In the genomic region with DNA sequence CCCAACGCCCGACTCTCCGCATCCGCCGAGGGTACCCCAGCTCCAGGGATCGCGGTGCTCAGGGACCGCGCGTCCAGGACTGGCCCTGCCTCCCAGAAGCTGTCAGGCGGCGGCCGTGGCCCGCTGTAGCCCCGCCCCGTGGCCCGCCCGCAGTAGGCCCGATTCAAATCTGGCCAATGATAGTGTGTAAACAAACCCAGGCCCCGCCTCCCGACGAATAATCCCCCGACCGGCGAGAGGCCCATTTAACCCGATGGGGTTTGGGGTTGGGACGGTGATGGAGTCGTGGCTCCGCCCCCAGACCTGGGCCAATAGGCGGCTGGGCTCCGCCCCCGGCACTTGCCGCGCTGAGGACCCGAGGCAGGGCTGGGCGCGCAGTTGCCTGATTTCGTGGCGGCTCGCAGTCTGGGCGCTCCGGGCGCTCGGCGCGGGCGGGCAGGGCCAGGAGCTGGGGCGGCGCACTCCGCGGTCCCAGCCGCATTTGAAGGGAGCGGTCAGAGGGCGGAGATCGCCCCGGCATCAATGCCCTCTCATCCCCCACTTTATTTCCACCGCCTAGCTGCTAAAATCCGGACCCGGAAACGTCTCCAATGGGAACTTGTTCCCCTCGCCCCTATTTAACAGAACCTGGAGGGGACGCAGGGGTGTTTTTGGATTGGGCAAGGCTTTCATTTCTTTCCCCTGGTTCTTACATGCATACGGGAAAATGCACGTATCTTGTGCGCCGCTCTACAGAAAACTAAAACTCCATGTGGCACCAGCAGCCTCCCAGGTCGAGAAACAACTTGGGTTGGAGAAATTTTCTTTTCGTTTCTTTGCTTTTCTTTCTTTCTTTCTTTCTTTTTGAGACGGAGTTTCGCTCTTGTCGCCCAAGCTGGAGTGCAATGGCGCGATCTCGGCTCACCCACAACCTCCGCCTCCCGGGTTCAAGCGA, we compare ENCODE assay signal across 1 cellular context.
A peak's percentile ranks its signal among the peaks of the same experiment; 100 is the strongest.
TF ChIP-seq lines count a peak whose summit lies in the region.

No MANE protein-coding gene starts in this region.

TF ChIP-seq in K562, 482 proteins besides CTCF, POLR2A, EP300 and RAD21 (continued from another document and continues in another):
- TF ChIP-seq, protein P1, sequence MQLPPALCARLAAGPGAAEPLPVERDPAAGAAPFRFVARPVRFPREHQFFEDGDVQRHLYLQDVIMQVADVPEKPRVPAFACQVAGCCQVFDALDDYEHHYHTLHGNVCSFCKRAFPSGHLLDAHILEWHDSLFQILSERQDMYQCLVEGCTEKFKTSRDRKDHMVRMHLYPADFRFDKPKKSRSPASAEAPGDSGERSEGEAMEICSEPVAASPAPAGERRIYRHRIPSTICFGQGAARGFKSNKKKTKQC (CRISPR knock-in tag; IDR thresholded peaks at IDR 0.05): peak; percentile 97
- TF ChIP-seq RBFOX2 (IDR thresholded peaks at IDR 0.05; ENCODE audit: low read depth, low read length) (peak; percentile 98), MEF2A (IDR thresholded peaks at IDR 0.05; ENCODE audit: control insufficient read depth, low read depth, low read length) (peak; percentile 14; the same call in 1 of the 2 replicates), CBX5 (IDR thresholded peaks at IDR 0.05; ENCODE audit: borderline replicate concordance, low read depth) (0 out of 2 replicates have a peak, but pooled peaks have one; percentile 51), FOXM1 (IDR thresholded peaks at IDR 0.05; ENCODE audit: low read depth) (peak; percentile 79), FOXM1 (CRISPR knock-in tag; IDR thresholded peaks at IDR 0.05; ENCODE audit: low read depth) (peak; percentile 31; the same call in 1 of the 2 replicates), L3MBTL2 (IDR thresholded peaks at IDR 0.05) (peak; percentile 30), SRF (CRISPR knock-in tag; IDR thresholded peaks at IDR 0.05) (no peak; a peak in 1 of 4 replicates), ATF7 (IDR thresholded peaks at IDR 0.05) (peak; percentile 83), HNRNPL (IDR thresholded peaks at IDR 0.05; ENCODE audit: low read depth, low read length) (no peak), ZNF263 (CRISPR knock-in tag; IDR thresholded peaks at IDR 0.05; ENCODE audit: borderline replicate concordance) (peak; percentile 47; the same call in 1 of the 2 replicates), KDM1A (IDR thresholded peaks at IDR 0.05) (peak; percentile 79 to 89), MCM3 (IDR thresholded peaks at IDR 0.05) (no peak), ZNF12 (CRISPR knock-in tag; IDR thresholded peaks at IDR 0.05) (peak; percentile 67; the same call in 1 of the 2 replicates), CCNT2 (IDR thresholded peaks at IDR 0.05; ENCODE audit: borderline replicate concordance, extremely low read depth, insufficient read length, low read depth, low read length) (peak; percentile 91), NR2C2 (CRISPR knock-in tag; IDR thresholded peaks at IDR 0.05) (no peak; the same call in 1 of the 2 replicates), NR2C2 (tag; IDR thresholded peaks at IDR 0.05) (peak; percentile 76), NEUROD1 (IDR thresholded peaks at IDR 0.05; ENCODE audit: borderline replicate concordance, low read depth, low read length, partially characterized antibody) (peak; percentile 61), KAT8 (IDR thresholded peaks at IDR 0.05; ENCODE audit: low read depth) (no peak), POLR2AphosphoS5 (IDR thresholded peaks at IDR 0.05; ENCODE audit: control insufficient read depth, insufficient read depth, low read depth, low read length) (peak; percentile 60; the same call in 1 of the 2 replicates), TAF1 (IDR thresholded peaks at IDR 0.05; ENCODE audit: control insufficient read depth, extremely low read depth, insufficient read depth, low read length, severe bottlenecking) (peak; percentile 89), SIN3B (IDR thresholded peaks at IDR 0.05; ENCODE audit: low read depth) (0 out of 2 replicates have a peak, but pooled peaks have one; percentile 25), RNF2 (IDR thresholded peaks at IDR 0.05) (peak; percentile 16), FOXA3 (CRISPR knock-in tag; conservative IDR thresholded peaks at IDR 0.05 in 1 of 2, IDR thresholded peaks at IDR 0.05 in 1 of 2) (peak in 1 of 2 experiments; percentile 94; a peak in 2 of 4 replicates), NR1H2 (CRISPR knock-in tag; IDR thresholded peaks at IDR 0.05) (no peak), LEF1 (IDR thresholded peaks at IDR 0.05) (no peak; the same call in 1 of the 2 replicates), NR3C1 (CRISPR knock-in tag; IDR thresholded peaks at IDR 0.05) (no peak), MEIS2 (IDR thresholded peaks at IDR 0.05; ENCODE audit: partially characterized antibody) (peak; percentile 60), ZNF384 (IDR thresholded peaks at IDR 0.05; ENCODE audit: low read depth, low read length) (peak; percentile 82), SMARCE1 (IDR thresholded peaks at IDR 0.05) (0 out of 2 replicates have a peak, but pooled peaks have one; percentile 15), NFE2 (IDR thresholded peaks at IDR 0.05; ENCODE audit: low read depth) (peak; percentile 41; the same call in 1 of the 2 replicates), ADNP (tag; IDR thresholded peaks at IDR 0.05) (peak; percentile 68), NFYB (IDR thresholded peaks at IDR 0.05; ENCODE audit: extremely low read depth, insufficient read length) (peak; percentile 39), HMGN3 (IDR thresholded peaks at IDR 0.05; ENCODE audit: borderline replicate concordance, extremely low read depth, insufficient read length, low read depth, low read length) (peak; percentile 86), HDAC2 (IDR thresholded peaks at IDR 0.05) (no peak), SIN3A (IDR thresholded peaks at IDR 0.05; ENCODE audit: borderline replicate concordance in 2 of 2, control insufficient read depth in 1 of 2, low read depth in 2 of 2, low read length in 2 of 2) (0 out of 4 replicates have a peak, but pooled peaks of 1 of the 2 experiments have one; percentile 27), BHLHE40 (IDR thresholded peaks at IDR 0.05; ENCODE audit: low read length) (peak; percentile 65), SP1 (CRISPR knock-in tag; IDR thresholded peaks at IDR 0.05) (peak; percentile 96), TAL1 (IDR thresholded peaks at IDR 0.05) (no peak)
- TF ChIP-seq, protein P2, sequence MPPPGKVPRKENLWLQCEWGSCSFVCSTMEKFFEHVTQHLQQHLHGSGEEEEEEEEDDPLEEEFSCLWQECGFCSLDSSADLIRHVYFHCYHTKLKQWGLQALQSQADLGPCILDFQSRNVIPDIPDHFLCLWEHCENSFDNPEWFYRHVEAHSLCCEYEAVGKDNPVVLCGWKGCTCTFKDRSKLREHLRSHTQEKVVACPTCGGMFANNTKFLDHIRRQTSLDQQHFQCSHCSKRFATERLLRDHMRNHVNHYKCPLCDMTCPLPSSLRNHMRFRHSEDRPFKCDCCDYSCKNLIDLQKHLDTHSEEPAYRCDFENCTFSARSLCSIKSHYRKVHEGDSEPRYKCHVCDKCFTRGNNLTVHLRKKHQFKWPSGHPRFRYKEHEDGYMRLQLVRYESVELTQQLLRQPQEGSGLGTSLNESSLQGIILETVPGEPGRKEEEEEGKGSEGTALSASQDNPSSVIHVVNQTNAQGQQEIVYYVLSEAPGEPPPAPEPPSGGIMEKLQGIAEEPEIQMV (tag; conservative IDR thresholded peaks at IDR 0.05; ENCODE audit: low read depth): peak; percentile 100
- TF ChIP-seq, protein P3, sequence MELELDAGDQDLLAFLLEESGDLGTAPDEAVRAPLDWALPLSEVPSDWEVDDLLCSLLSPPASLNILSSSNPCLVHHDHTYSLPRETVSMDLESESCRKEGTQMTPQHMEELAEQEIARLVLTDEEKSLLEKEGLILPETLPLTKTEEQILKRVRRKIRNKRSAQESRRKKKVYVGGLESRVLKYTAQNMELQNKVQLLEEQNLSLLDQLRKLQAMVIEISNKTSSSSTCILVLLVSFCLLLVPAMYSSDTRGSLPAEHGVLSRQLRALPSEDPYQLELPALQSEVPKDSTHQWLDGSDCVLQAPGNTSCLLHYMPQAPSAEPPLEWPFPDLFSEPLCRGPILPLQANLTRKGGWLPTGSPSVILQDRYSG (tag; conservative IDR thresholded peaks at IDR 0.05; ENCODE audit: low read depth): no peak
- TF ChIP-seq, protein P4, sequence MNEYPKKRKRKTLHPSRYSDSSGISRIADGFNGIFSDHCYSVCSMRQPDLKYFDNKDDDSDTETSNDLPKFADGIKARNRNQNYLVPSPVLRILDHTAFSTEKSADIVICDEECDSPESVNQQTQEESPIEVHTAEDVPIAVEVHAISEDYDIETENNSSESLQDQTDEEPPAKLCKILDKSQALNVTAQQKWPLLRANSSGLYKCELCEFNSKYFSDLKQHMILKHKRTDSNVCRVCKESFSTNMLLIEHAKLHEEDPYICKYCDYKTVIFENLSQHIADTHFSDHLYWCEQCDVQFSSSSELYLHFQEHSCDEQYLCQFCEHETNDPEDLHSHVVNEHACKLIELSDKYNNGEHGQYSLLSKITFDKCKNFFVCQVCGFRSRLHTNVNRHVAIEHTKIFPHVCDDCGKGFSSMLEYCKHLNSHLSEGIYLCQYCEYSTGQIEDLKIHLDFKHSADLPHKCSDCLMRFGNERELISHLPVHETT (CRISPR knock-in tag; conservative IDR thresholded peaks at IDR 0.05 in 1 of 2, IDR thresholded peaks at IDR 0.05 in 1 of 2): peak in 1 of 2 experiments; percentile 64; a peak in 2 of 4 replicates
- TF ChIP-seq, protein P5, sequence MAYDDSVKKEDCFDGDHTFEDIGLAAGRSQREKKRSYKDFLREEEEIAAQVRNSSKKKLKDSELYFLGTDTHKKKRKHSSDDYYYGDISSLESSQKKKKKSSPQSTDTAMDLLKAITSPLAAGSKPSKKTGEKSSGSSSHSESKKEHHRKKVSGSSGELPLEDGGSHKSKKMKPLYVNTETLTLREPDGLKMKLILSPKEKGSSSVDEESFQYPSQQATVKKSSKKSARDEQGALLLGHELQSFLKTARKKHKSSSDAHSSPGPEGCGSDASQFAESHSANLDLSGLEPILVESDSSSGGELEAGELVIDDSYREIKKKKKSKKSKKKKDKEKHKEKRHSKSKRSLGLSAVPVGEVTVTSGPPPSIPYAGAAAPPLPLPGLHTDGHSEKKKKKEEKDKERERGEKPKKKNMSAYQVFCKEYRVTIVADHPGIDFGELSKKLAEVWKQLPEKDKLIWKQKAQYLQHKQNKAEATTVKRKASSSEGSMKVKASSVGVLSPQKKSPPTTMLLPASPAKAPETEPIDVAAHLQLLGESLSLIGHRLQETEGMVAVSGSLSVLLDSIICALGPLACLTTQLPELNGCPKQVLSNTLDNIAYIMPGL (CRISPR knock-in tag; IDR thresholded peaks at IDR 0.05): 0 out of 2 replicates have a peak, but pooled peaks have one; percentile 47
- TF ChIP-seq, protein P6, sequence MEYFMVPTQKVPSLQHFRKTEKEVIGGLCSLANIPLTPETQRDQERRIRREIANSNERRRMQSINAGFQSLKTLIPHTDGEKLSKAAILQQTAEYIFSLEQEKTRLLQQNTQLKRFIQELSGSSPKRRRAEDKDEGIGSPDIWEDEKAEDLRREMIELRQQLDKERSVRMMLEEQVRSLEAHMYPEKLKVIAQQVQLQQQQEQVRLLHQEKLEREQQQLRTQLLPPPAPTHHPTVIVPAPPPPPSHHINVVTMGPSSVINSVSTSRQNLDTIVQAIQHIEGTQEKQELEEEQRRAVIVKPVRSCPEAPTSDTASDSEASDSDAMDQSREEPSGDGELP (CRISPR knock-in tag; IDR thresholded peaks at IDR 0.05; ENCODE audit: borderline replicate concordance): peak; percentile 87
- TF ChIP-seq, protein P7, sequence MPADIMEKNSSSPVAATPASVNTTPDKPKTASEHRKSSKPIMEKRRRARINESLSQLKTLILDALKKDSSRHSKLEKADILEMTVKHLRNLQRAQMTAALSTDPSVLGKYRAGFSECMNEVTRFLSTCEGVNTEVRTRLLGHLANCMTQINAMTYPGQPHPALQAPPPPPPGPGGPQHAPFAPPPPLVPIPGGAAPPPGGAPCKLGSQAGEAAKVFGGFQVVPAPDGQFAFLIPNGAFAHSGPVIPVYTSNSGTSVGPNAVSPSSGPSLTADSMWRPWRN (IDR thresholded peaks at IDR 0.05; ENCODE audit: low read depth): no peak
- TF ChIP-seq, protein P8, sequence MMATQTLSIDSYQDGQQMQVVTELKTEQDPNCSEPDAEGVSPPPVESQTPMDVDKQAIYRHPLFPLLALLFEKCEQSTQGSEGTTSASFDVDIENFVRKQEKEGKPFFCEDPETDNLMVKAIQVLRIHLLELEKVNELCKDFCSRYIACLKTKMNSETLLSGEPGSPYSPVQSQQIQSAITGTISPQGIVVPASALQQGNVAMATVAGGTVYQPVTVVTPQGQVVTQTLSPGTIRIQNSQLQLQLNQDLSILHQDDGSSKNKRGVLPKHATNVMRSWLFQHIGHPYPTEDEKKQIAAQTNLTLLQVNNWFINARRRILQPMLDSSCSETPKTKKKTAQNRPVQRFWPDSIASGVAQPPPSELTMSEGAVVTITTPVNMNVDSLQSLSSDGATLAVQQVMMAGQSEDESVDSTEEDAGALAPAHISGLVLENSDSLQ (IDR thresholded peaks at IDR 0.05): peak; percentile 71
- TF ChIP-seq, protein P9, sequence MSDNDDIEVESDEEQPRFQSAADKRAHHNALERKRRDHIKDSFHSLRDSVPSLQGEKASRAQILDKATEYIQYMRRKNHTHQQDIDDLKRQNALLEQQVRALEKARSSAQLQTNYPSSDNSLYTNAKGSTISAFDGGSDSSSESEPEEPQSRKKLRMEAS (CRISPR knock-in tag; IDR thresholded peaks at IDR 0.05): peak; percentile 69
- TF ChIP-seq, protein P10, sequence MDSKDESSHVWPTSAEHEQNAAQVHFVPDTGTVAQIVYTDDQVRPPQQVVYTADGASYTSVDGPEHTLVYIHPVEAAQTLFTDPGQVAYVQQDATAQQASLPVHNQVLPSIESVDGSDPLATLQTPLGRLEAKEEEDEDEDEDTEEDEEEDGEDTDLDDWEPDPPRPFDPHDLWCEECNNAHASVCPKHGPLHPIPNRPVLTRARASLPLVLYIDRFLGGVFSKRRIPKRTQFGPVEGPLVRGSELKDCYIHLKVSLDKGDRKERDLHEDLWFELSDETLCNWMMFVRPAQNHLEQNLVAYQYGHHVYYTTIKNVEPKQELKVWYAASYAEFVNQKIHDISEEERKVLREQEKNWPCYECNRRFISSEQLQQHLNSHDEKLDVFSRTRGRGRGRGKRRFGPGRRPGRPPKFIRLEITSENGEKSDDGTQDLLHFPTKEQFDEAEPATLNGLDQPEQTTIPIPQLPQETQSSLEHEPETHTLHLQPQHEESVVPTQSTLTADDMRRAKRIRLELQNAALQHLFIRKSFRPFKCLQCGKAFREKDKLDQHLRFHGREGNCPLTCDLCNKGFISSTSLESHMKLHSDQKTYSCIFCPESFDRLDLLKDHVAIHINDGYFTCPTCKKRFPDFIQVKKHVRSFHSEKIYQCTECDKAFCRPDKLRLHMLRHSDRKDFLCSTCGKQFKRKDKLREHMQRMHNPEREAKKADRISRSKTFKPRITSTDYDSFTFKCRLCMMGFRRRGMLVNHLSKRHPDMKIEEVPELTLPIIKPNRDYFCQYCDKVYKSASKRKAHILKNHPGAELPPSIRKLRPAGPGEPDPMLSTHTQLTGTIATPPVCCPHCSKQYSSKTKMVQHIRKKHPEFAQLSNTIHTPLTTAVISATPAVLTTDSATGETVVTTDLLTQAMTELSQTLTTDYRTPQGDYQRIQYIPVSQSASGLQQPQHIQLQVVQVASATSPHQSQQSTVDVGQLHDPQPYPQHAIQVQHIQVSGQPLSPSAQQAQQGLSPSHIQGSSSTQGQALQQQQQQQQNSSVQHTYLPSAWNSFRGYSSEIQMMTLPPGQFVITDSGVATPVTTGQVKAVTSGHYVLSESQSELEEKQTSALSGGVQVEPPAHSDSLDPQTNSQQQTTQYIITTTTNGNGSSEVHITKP (IDR thresholded peaks at IDR 0.05; ENCODE audit: partially characterized antibody): no peak
